In the genomic region with DNA sequence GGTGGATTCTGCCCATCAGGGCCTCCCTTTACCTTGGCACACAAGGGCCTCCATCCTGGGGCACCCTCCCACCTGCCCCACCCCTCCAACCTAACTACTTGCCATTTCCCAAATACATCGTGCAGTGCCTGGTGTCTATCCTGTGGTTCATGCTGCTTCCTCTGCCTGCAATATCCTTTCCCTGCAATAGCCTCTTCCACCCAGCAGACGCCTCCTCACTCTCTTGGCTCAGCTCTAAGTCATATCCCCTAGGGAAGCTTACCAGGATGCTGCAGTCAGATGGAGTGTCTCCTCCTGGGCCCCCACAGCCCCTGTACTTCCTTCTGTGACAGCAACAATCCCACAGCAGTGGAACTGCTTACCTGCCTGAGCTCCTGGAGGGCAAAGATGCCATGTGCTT, we compare ENCODE assay signal across 2 cellular contexts.
TF ChIP-seq lines count a peak whose summit lies in the region.

No MANE protein-coding gene starts in this region.

TF ChIP-seq in HCT116, 20 proteins besides CTCF, POLR2A, EP300 and RAD21:
- TF ChIP-seq TCF7L2 (IDR thresholded peaks at IDR 0.05; ENCODE audit: borderline replicate concordance, extremely low read depth, insufficient read depth, insufficient read length): no peak

TF ChIP-seq in HepG2, 621 proteins besides CTCF, POLR2A, EP300 and RAD21:
- TF ChIP-seq, protein P1, sequence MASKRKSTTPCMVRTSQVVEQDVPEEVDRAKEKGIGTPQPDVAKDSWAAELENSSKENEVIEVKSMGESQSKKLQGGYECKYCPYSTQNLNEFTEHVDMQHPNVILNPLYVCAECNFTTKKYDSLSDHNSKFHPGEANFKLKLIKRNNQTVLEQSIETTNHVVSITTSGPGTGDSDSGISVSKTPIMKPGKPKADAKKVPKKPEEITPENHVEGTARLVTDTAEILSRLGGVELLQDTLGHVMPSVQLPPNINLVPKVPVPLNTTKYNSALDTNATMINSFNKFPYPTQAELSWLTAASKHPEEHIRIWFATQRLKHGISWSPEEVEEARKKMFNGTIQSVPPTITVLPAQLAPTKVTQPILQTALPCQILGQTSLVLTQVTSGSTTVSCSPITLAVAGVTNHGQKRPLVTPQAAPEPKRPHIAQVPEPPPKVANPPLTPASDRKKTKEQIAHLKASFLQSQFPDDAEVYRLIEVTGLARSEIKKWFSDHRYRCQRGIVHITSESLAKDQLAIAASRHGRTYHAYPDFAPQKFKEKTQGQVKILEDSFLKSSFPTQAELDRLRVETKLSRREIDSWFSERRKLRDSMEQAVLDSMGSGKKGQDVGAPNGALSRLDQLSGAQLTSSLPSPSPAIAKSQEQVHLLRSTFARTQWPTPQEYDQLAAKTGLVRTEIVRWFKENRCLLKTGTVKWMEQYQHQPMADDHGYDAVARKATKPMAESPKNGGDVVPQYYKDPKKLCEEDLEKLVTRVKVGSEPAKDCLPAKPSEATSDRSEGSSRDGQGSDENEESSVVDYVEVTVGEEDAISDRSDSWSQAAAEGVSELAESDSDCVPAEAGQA (IDR thresholded peaks at IDR 0.05; ENCODE audit: low read depth): no peak
- TF ChIP-seq, protein P1 (CRISPR knock-in tag; IDR thresholded peaks at IDR 0.05; ENCODE audit: borderline replicate concordance): no peak
- TF ChIP-seq ZNF253 (CRISPR knock-in tag; IDR thresholded peaks at IDR 0.05; ENCODE audit: borderline replicate concordance) (no peak), HOXA7 (CRISPR knock-in tag; IDR thresholded peaks at IDR 0.05) (no peak), ZC3H13 (CRISPR knock-in tag; IDR thresholded peaks at IDR 0.05) (no peak), FOSL2 (CRISPR knock-in tag; IDR thresholded peaks at IDR 0.05) (no peak), CBFB (CRISPR knock-in tag; IDR thresholded peaks at IDR 0.05) (no peak), ZMYM4 (CRISPR knock-in tag; IDR thresholded peaks at IDR 0.05) (no peak), MTF2 (CRISPR knock-in tag; IDR thresholded peaks at IDR 0.05; ENCODE audit: borderline replicate concordance) (no peak), PRPF4 (IDR thresholded peaks at IDR 0.05; ENCODE audit: low read depth, low read length, poor library complexity, severe bottlenecking) (no peak), TP53 (CRISPR knock-in tag; conservative IDR thresholded peaks at IDR 0.05) (no peak), PREB (CRISPR knock-in tag; IDR thresholded peaks at IDR 0.05) (no peak), KDM2A (CRISPR knock-in tag; IDR thresholded peaks at IDR 0.05; ENCODE audit: borderline replicate concordance, low read depth) (no peak), MAFF (IDR thresholded peaks at IDR 0.05; ENCODE audit: low read depth, low read length) (no peak), ATF6 (CRISPR knock-in tag; conservative IDR thresholded peaks at IDR 0.05) (no peak), ZNF251 (CRISPR knock-in tag; IDR thresholded peaks at IDR 0.05) (no peak)
- TF ChIP-seq, protein P2, sequence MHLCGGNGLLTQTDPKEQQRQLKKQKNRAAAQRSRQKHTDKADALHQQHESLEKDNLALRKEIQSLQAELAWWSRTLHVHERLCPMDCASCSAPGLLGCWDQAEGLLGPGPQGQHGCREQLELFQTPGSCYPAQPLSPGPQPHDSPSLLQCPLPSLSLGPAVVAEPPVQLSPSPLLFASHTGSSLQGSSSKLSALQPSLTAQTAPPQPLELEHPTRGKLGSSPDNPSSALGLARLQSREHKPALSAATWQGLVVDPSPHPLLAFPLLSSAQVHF (CRISPR knock-in tag; IDR thresholded peaks at IDR 0.05): no peak
